12 cellular contexts compared by ENCODE assay signal in the genomic region with DNA sequence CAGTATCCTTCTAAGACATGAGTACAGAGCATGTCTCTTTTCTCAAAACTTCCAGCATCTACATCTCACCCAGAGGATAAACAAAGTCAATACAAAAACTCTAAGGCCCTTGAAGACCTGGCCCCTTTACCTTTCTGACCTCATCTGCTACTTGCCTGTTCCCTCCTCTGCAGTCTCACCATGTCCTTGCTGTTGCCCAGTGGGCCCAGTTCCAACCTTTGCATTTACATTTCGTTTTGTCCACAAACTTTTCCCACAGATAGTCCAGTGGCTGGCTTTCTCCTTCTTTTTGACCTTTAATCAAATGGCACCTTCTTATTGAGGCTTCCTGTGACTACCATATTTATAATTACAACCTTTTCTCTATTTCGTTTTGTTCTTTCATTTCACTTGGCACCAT. TPM values are rescaled to one million over a fixed set of nuclear protein-coding genes. Genes with fewer than 3 reads are reported as not detected.
DNase-seq lines count a peak whose midpoint lies in the region; ATAC-seq and TF ChIP-seq lines count a peak whose summit lies in the region.
"Had no signal": no experiment of that assay in that cellular context is flagged by ENCODE, and none has a peak within 500 bp of the region (broad histone marks: within the 10 kb centered on the region; RNA-seq: fewer than 3 reads in every experiment).

No MANE protein-coding gene starts in this region.

- H3K4me2 ChIP-seq in mammary epithelial cell (ENCODE audit: insufficient read depth, low read depth, low read length), result peak overlapping the region; percentile 85
- no peak overlapping the region for H3K4me2 ChIP-seq in neuronal stem cell (ENCODE audit: insufficient read depth, low read length, poor library complexity, severe bottlenecking)

- CTCF ChIA-PET in Caco-2 (lab: Charles Lee), result interaction anchor here (2.1 kb wide), 1 partner anchor 122 kb away, joined by 14 read pairs; no protein-coding TSS in a partner anchor
- CTCF ChIA-PET in mammary epithelial cell (lab: Charles Lee; ENCODE audit: low non-redundant PET), result no interaction called here

- H3K4me3 Mint-ChIP-seq in Caco-2 (ENCODE audit: unreplicated experiment), result peak overlapping the region; percentile 85

- H2AFZ ChIP-seq in mammary epithelial cell (ENCODE audit: low read depth, low read length) (no peak overlapping the region), neuronal stem cell (ENCODE audit: low read length) (no peak overlapping the region)

- no peak overlapping the region for H2BK120ac ChIP-seq in neuronal stem cell (ENCODE audit: low read depth, low read length)

- no peaks in the 10 kb centered on the region for H3K9me3 ChIP-seq in Caco-2
- no peaks in the 10 kb centered on the region for H3K9me3 ChIP-seq in mammary epithelial cell (replicated peaks; ENCODE audit: insufficient read depth, low read length)
- no peaks in the 10 kb centered on the region for H3K9me3 ChIP-seq in neuronal stem cell (replicated peaks in 1 of 2; ENCODE audit: control insufficient read depth in 2 of 2, insufficient read depth in 1 of 2, low read depth in 1 of 2, low read length in 2 of 2)
- H3K9me3 ChIP-seq in mucosa of descending colon, result no peaks in the 10 kb centered on the region

- peaks cover 10% of the 10 kb centered on the region for H3K36me3 Mint-ChIP-seq in Caco-2 (ENCODE audit: insufficient read depth, unreplicated experiment)

- no peaks in the 10 kb centered on the region for H3K27me3 Mint-ChIP-seq in Caco-2 (ENCODE audit: insufficient read depth, unreplicated experiment)

- intact Hi-C loops in Caco-2 (cut with micrococcal nuclease; ENCODE audit: unreplicated experiment), result no loop called here
- intact Hi-C loops in mammary epithelial cell (cut with micrococcal nuclease), result no loop called here
- intact Hi-C loops in mucosa of descending colon (cut with DNase I, micrococcal nuclease), result no loop called here

- H3K4me1 Mint-ChIP-seq in Caco-2 (ENCODE audit: low read depth, unreplicated experiment), result peaks cover 28% of the 10 kb centered on the region

- no peaks in the 10 kb centered on the region for H3K9me3 Mint-ChIP-seq in Caco-2 (ENCODE audit: unreplicated experiment)

- H3K23ac ChIP-seq in neuronal stem cell (ENCODE audit: low read depth, low read length, poor library complexity), result no peak overlapping the region

- H3K4me1 ChIP-seq in Caco-2, result no peaks in the 10 kb centered on the region; the same call in 1 of the 2 replicates
- peaks cover 25% of the 10 kb centered on the region for H3K4me1 ChIP-seq in mammary epithelial cell (ENCODE audit: insufficient read depth, low read length)
- H3K4me1 ChIP-seq in neuronal stem cell (ENCODE audit: control insufficient read depth in 2 of 2, insufficient read depth in 1 of 2, low read depth in 1 of 2, low read length in 2 of 2), result peaks cover 0 to 4% of the 10 kb centered on the region in 2 donors
- H3K4me1 ChIP-seq in mucosa of descending colon (ENCODE audit: low read depth), result peaks cover 20% of the 10 kb centered on the region

- no peak overlapping the region for H3K9ac ChIP-seq in mammary epithelial cell (ENCODE audit: insufficient read depth, low read length)
- H3K9ac ChIP-seq in neuronal stem cell (ENCODE audit: low read depth, low read length, poor library complexity), result no peak overlapping the region

- no peak overlapping the region for H2AK5ac ChIP-seq in neuronal stem cell (ENCODE audit: low read depth, low read length)

- no peak overlapping the region for H4K91ac ChIP-seq in neuronal stem cell (ENCODE audit: low read depth, low read length, poor library complexity)

- peak overlapping the region; percentile 34 for H3K27ac Mint-ChIP-seq in Caco-2 (ENCODE audit: unreplicated experiment)

- no TSS peak for BruUV-seq in Caco-2 (replicated peaks; lab: Mats Ljungman, UMichigan)
- BruUV-seq in mammary epithelial cell (replicated peaks; lab: Mats Ljungman, UMichigan), result no TSS peak

- H3K4ac ChIP-seq in neuronal stem cell (ENCODE audit: low read length), result no peak overlapping the region

- no peak overlapping the region for H2BK5ac ChIP-seq in neuronal stem cell (ENCODE audit: low read length)

- H3K36me3 ChIP-seq in Caco-2 (ENCODE audit: control insufficient read depth, insufficient read depth, low read length) (no peaks in the 10 kb centered on the region), mammary epithelial cell (ENCODE audit: insufficient read depth, low read length) (no peaks in the 10 kb centered on the region), neuronal stem cell (replicated peaks in 1 of 2; ENCODE audit: control insufficient read depth in 2 of 2, insufficient read depth in 2 of 2, low read length in 2 of 2) (no peaks in the 10 kb centered on the region), mucosa of descending colon (ENCODE audit: low read depth) (no peaks in the 10 kb centered on the region)

- in situ Hi-C loops in mammary epithelial cell (cut with MboI; ENCODE audit: low sequenced_read_pairs in 2 of 2), result loop anchor here in 1 of 2 donors (25.0 kb wide), 1 partner anchor 1177 kb away; no protein-coding TSS in a partner anchor

- no peak for ATAC-seq in GM21529 (IDR thresholded peaks at IDR 0.05; ENCODE audit: unreplicated experiment)
- no peak for ATAC-seq in mucosa of descending colon

- dilution Hi-C loops in mammary epithelial cell (cut with HindIII; ENCODE audit: low sequenced_read_pairs), result no loop called here

- H3K27me3 ChIP-seq in Caco-2 (replicated peaks; ENCODE audit: control insufficient read depth, insufficient read depth, low read length) (no peaks in the 10 kb centered on the region), mammary epithelial cell (ENCODE audit: insufficient read depth, low read length) (no peaks in the 10 kb centered on the region), neuronal stem cell (ENCODE audit: control insufficient read depth in 3 of 3, insufficient read depth in 3 of 3, low read depth in 1 of 3, low read length in 3 of 3) (peaks cover 0 to 4% (median 0%) of the 10 kb centered on the region in 3 experiments)

- H3K79me2 ChIP-seq in mammary epithelial cell (ENCODE audit: insufficient read depth, low read length), result peaks cover 40% of the 10 kb centered on the region

- POLR2A ChIA-PET in Caco-2 (lab: Charles Lee), result interaction anchor here (1.6 kb wide), 1 partner anchor 45 kb away, joined by 4 read pairs; the partner anchor contains the start of gene TWF1

- H3K18ac ChIP-seq in neuronal stem cell (ENCODE audit: low read length), result no peak overlapping the region

- H3K79me1 ChIP-seq in neuronal stem cell (ENCODE audit: low read depth, low read length), result peaks cover 3% of the 10 kb centered on the region

- H4K20me1 ChIP-seq in mammary epithelial cell (ENCODE audit: insufficient read depth, low read length), result no peaks in the 10 kb centered on the region

- no peak for TF ChIP-seq CTCF in Caco-2 (IDR thresholded peaks at IDR 0.05; ENCODE audit: insufficient read depth in 1 of 2, low read depth in 1 of 2, low read length in 1 of 2, severe bottlenecking in 1 of 2, unreplicated experiment in 1 of 2)
- TF ChIP-seq CTCF in LNCaP clone FGC (IDR thresholded peaks at IDR 0.05; ENCODE audit: control insufficient read depth, extremely low read depth, insufficient read depth), result no peak
- no peak for TF ChIP-seq CTCF in mammary epithelial cell (conservative IDR thresholded peaks at IDR 0.05 in 1 of 2, IDR thresholded peaks at IDR 0.05 in 1 of 2; ENCODE audit: extremely low read depth in 1 of 2, insufficient read depth in 1 of 2, low read depth in 1 of 2, low read length in 2 of 2)
- no peak for TF ChIP-seq CTCF in mucosa of descending colon (IDR thresholded peaks at IDR 0.05)

- peak overlapping the region; percentile 6 for H2BK12ac ChIP-seq in neuronal stem cell (ENCODE audit: low read length)

- no peak overlapping the region for H4K8ac ChIP-seq in neuronal stem cell (ENCODE audit: low read depth, low read length)

- H3K4me3 ChIP-seq in Caco-2 (ENCODE audit: low read depth, low read length), result peak overlapping the region; percentile 58; the same call in 1 of the 2 replicates
- no peak overlapping the region for H3K4me3 ChIP-seq in LNCaP clone FGC (ENCODE audit: low read depth, low read length)
- peak overlapping the region in 2 of 3 experiments; percentile 65 to 87 for H3K4me3 ChIP-seq in mammary epithelial cell (replicated peaks in 1 of 3; ENCODE audit: insufficient read depth in 1 of 3, low read depth in 2 of 3, low read length in 3 of 3)
- H3K4me3 ChIP-seq in neuronal stem cell (ENCODE audit: low read length in 2 of 2), result no peak overlapping the region
- H3K4me3 ChIP-seq in mucosa of descending colon, result no peak overlapping the region

- DNase-seq in Caco-2, result no peak
- DNase-seq in LNCaP clone FGC (ENCODE audit: low read depth), result peak; percentile 63
- no peak for DNase-seq in mammary epithelial cell
- no peak for DNase-seq in neuronal stem cell (ENCODE audit: low spot score)
- DNase-seq in UCSD-AML1 (lab: John Stamatoyannopoulos, UW; ENCODE audit: unreplicated experiment), result no peak
- no peak for DNase-seq in putamen (ENCODE audit: low spot score)
- DNase-seq in mucosa of descending colon, result no peak
- DNase-seq: activated CD4-positive, alpha-beta T cell treated with anti-CD3 and anti-CD28 coated beads for 4 hours; cortex of kidney; kidney glomerular epithelial cell; NCI-H345 had no signal

- no peak overlapping the region for H3K14ac ChIP-seq in neuronal stem cell (ENCODE audit: low read length)

- no peak overlapping the region for H3K27ac ChIP-seq in mammary epithelial cell (ENCODE audit: insufficient read depth, low read depth, low read length)
- no peak overlapping the region for H3K27ac ChIP-seq in neuronal stem cell (replicated peaks; ENCODE audit: low read length)

- 66% methylated on average over 2 of the region's 2 CpGs for WGBS in mammary epithelial cell (ENCODE audit: low coverage, missing lambda C conversion rate)
- WGBS in neuronal stem cell (ENCODE audit: extremely low coverage in 2 of 2, insufficient read length in 2 of 2, insufficient replicate concordance in 1 of 2), 2 donors, result no CpG with 5 or more reads among the region's 2 CpGs

- H2BK15ac ChIP-seq in neuronal stem cell (ENCODE audit: low read length), result no peak overlapping the region

RNA-seq across cellular contexts. Expression of gene IRAK4, which starts 1.6 kb away (rescaled TPM):
- total RNA-seq in Caco-2 (2022) (11.7 and 15.3 TPM in 2 replicates), mammary epithelial cell (10 to 100 TPM; 15.8 to 18.7 TPM), mucosa of descending colon (10 to 100 TPM; 20.8 to 22.0 (median 20.9) TPM)
- polyA plus RNA-seq in mammary epithelial cell, result 8.9 TPM
- polyA minus RNA-seq in mammary epithelial cell, result 2.6 TPM
- polyA plus RNA-seq in neuronal stem cell (2013, experiment 1 of 2), result 3.2 TPM
- 3.0 TPM for polyA plus RNA-seq in neuronal stem cell (2013, experiment 2 of 2)

RNA-seq across cellular contexts. Expression of gene PUS7L, which starts 1.8 kb away (rescaled TPM):
- total RNA-seq in Caco-2 (2022) (29.1 and 36.0 TPM in 2 replicates), mammary epithelial cell (10 to 100 TPM; 18.7 to 20.0 TPM), mucosa of descending colon (10 to 100 TPM in 2 of 3 donors, 1 to 10 TPM in 1; 9.2 to 18.0 (median 15.1) TPM)
- polyA plus RNA-seq in mammary epithelial cell, result 4.9 TPM
- 19.9 TPM for polyA minus RNA-seq in mammary epithelial cell
- 13.5 TPM for polyA plus RNA-seq in neuronal stem cell (2013, experiment 1 of 2)
- 13.8 TPM for polyA plus RNA-seq in neuronal stem cell (2013, experiment 2 of 2)

RNA-seq across cellular contexts. Expression of gene TWF1, which starts 45.7 kb away (rescaled TPM):
- 125 and 140 TPM in 2 replicates for total RNA-seq in Caco-2 (2022)
- 100 to 1,000 TPM; 170 to 187 TPM for total RNA-seq in mammary epithelial cell
- polyA plus RNA-seq in mammary epithelial cell, result 71.5 TPM
- polyA minus RNA-seq in mammary epithelial cell, result 46.4 TPM
- polyA plus RNA-seq in neuronal stem cell (2013, experiment 1 of 2), result 33.6 TPM
- polyA plus RNA-seq in neuronal stem cell (2013, experiment 2 of 2), result 33.6 TPM
- 100 to 1,000 TPM; 108 to 124 (median 116) TPM for total RNA-seq in mucosa of descending colon

Comparison
In these comparisons a context has a peak if more than half of its experiments do, and no peak if none do; other contexts are left out.
1. H3K4me3 ChIP-seq: peak in Caco-2 (single experiment) and mammary epithelial cell (2 of 3); none in LNCaP clone FGC (single experiment), neuronal stem cell (0 of 2) and mucosa of descending colon (single experiment).